ENCODE assay signal across 1 cellular context in genomic region chr2:233476651-233477547, GRCh38.
TF ChIP-seq lines count a peak whose summit lies in the region.

No MANE protein-coding gene starts in this region.

TF ChIP-seq in A549, 52 proteins besides CTCF, POLR2A, EP300 and RAD21 (continued from another document):
- TF ChIP-seq, protein P1, sequence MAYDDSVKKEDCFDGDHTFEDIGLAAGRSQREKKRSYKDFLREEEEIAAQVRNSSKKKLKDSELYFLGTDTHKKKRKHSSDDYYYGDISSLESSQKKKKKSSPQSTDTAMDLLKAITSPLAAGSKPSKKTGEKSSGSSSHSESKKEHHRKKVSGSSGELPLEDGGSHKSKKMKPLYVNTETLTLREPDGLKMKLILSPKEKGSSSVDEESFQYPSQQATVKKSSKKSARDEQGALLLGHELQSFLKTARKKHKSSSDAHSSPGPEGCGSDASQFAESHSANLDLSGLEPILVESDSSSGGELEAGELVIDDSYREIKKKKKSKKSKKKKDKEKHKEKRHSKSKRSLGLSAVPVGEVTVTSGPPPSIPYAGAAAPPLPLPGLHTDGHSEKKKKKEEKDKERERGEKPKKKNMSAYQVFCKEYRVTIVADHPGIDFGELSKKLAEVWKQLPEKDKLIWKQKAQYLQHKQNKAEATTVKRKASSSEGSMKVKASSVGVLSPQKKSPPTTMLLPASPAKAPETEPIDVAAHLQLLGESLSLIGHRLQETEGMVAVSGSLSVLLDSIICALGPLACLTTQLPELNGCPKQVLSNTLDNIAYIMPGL (CRISPR knock-in tag; IDR thresholded peaks at IDR 0.05; ENCODE audit: borderline replicate concordance): no peak
